In the genomic region with DNA sequence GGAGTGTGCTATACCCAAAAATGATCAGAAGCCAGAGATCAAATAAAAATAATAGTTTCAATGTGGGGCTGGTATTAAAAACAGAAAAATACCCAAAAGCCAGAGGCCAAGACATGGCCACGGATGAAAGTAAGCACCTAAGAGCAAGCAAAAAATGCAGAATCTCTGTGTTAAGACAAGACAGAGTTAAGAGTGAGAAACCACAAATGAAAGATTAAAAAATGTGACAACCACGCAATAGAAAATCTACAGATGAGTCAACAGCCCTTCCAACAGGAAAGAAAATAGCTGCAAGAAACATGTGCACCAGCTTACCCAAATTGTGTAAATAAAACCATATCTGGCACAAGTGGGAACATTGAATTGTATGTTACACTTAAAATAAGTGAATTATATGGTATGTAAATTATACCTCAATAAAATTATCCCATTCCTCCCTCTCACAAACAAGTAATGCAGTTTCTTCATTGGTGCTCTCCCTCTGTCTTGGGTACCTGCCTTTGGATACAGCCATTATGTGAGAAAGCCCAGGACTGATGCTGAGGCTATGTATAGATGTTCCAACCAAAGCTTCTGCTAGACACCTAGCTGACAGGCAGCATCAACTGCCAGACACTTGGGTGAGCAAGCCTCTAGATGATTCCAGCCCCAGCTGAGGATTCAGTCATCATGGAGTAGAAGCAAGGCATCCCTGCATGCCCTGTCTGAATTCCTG, we compare ENCODE assay signal across 13 cellular contexts. TPM values are rescaled to one million over a fixed set of nuclear protein-coding genes. Genes with fewer than 3 reads are reported as not detected.
DNase-seq lines count a peak whose midpoint lies in the region; ATAC-seq and TF ChIP-seq lines count a peak whose summit lies in the region.
"Had no signal": no experiment of that assay in that cellular context is flagged by ENCODE, and none has a peak within 500 bp of the region (broad histone marks: within the 10 kb centered on the region; RNA-seq: fewer than 3 reads in every experiment).

No MANE protein-coding gene starts in this region.

- peak overlapping the region; percentile 44 for H3K27ac Mint-ChIP-seq in activated CD4-positive, alpha-beta T cell treated with anti-CD3 and anti-CD28 coated beads, Interleukin-2, amount 10 ng/mL, durations not matched to agents 7 days and 5 days
- H3K27ac Mint-ChIP-seq in natural killer cell treated with Interleukin-12 subunit alpha and Interleukin-12 subunit beta and Interleukin-15 and Interleukin-18, amount 100 ng/mL, for 72 hours = peak overlapping the region; percentile 6 to 51

- H3K36me3 ChIP-seq in stomach = no peaks in the 10 kb centered on the region
- H3K36me3 ChIP-seq: SJSA1, tibial artery had no signal

- H3K36me3 Mint-ChIP-seq in activated CD4-positive, alpha-beta T cell treated with anti-CD3 and anti-CD28 coated beads, Interleukin-2, amount 10 ng/mL, durations not matched to agents 7 days and 5 days (ENCODE audit: low read depth) = no peaks in the 10 kb centered on the region
- H3K36me3 Mint-ChIP-seq in natural killer cell treated with Interleukin-12 subunit alpha and Interleukin-12 subunit beta and Interleukin-15 and Interleukin-18, amount 100 ng/mL, for 72 hours = no peaks in the 10 kb centered on the region

- peak; percentile 79 for ATAC-seq in GM21723 (IDR thresholded peaks at IDR 0.05; ENCODE audit: unreplicated experiment)
- peak; percentile 53 for ATAC-seq in HG03342 (IDR thresholded peaks at IDR 0.05; ENCODE audit: unreplicated experiment)
- ATAC-seq in natural killer cell treated with Interleukin-12 subunit alpha and Interleukin-12 subunit beta and Interleukin-15 and Interleukin-18, amount 100 ng/mL, for 72 hours = peak; percentile 82 to 88

- no peak for TF ChIP-seq CTCF in stomach (IDR thresholded peaks at IDR 0.05)

- POLR2A ChIA-PET in activated CD4-positive, alpha-beta T cell treated with anti-CD3 and anti-CD28 coated beads, Interleukin-2, amount 10 ng/mL, durations not matched to agents 7 days and 5 days (lab: Charles Lee) = interaction anchor here (0.6 kb wide), 1 partner anchor 115 kb away, joined by 3 read pairs; no protein-coding TSS in a partner anchor

- no peak for DNase-seq in activated CD4-positive, alpha-beta T cell treated with anti-CD3 and anti-CD28 coated beads, Interleukin-2, amount 10 ng/mL, durations not matched to agents 7 days and 5 days
- no peak for DNase-seq in activated CD4-positive, alpha-beta T cell treated with anti-CD3 and anti-CD28 coated beads for 1 hour
- no peak for DNase-seq in natural killer cell treated with Interleukin-12 subunit alpha and Interleukin-12 subunit beta and Interleukin-15 and Interleukin-18, amount 100 ng/mL, for 72 hours (ENCODE audit: low spot score)
- no peak for DNase-seq in stomach
- no peak for DNase-seq in Ammon's horn (ENCODE audit: low spot score)
- no peak for DNase-seq in SKM-1 (lab: John Stamatoyannopoulos, UW; ENCODE audit: unreplicated experiment)
- DNase-seq: NCI-H510A; nucleus accumbens; stimulated activated CD4-positive, alpha-beta T cell treated with anti-CD3 and anti-CD28 coated beads, Interleukin-2, amount 100 ng/mL, for 48 hours; tibial artery had no signal

- WGBS in stomach, 5 donors = 51 to 71% (median 62%) methylated on average over 2 of the region's 2 CpGs

- TF ChIP-seq POLR2A in stomach (IDR thresholded peaks at IDR 0.05) = no peak

- H3K4me3 ChIP-seq in stomach = no peak overlapping the region
- H3K4me3 ChIP-seq: SJSA1, tibial artery had no signal

- intact Hi-C loops in stomach (cut with DNase I; ENCODE audit: low total_unique reads) = no loop called here

- no peak for TF ChIP-seq EP300 in stomach (IDR thresholded peaks at IDR 0.05)

- H3K27me3 ChIP-seq in stomach = no peaks in the 10 kb centered on the region
- H3K27me3 ChIP-seq: SJSA1, tibial artery had no signal

- CTCF ChIA-PET in activated CD4-positive, alpha-beta T cell treated with anti-CD3 and anti-CD28 coated beads, Interleukin-2, amount 10 ng/mL, durations not matched to agents 7 days and 5 days (lab: Charles Lee) = interaction anchor here (0.6 to 1.1 kb wide), 2 partner anchors 23 to 562 kb away, joined by 3 read pairs; no protein-coding TSS in a partner anchor

- H3K4me1 Mint-ChIP-seq in activated CD4-positive, alpha-beta T cell treated with anti-CD3 and anti-CD28 coated beads, Interleukin-2, amount 10 ng/mL, durations not matched to agents 7 days and 5 days = peaks cover 28% of the 10 kb centered on the region
- H3K4me1 Mint-ChIP-seq in natural killer cell treated with Interleukin-12 subunit alpha and Interleukin-12 subunit beta and Interleukin-15 and Interleukin-18, amount 100 ng/mL, for 72 hours (ENCODE audit: low read depth in 2 of 2) = peaks cover 15 to 36% of the 10 kb centered on the region in 2 donors

- peaks cover 0 to 7% (median 3%) of the 10 kb centered on the region in 4 donors for H3K4me1 ChIP-seq in stomach
- H3K4me1 ChIP-seq: SJSA1 had no signal

- H3K27ac ChIP-seq in stomach = no peak overlapping the region
- H3K27ac ChIP-seq: SJSA1, tibial artery had no signal

- H3K9me3 Mint-ChIP-seq in activated CD4-positive, alpha-beta T cell treated with anti-CD3 and anti-CD28 coated beads, Interleukin-2, amount 10 ng/mL, durations not matched to agents 7 days and 5 days = no peaks in the 10 kb centered on the region
- no peaks in the 10 kb centered on the region for H3K9me3 Mint-ChIP-seq in natural killer cell treated with Interleukin-12 subunit alpha and Interleukin-12 subunit beta and Interleukin-15 and Interleukin-18, amount 100 ng/mL, for 72 hours

- H3K27me3 Mint-ChIP-seq in activated CD4-positive, alpha-beta T cell treated with anti-CD3 and anti-CD28 coated beads, Interleukin-2, amount 10 ng/mL, durations not matched to agents 7 days and 5 days = peaks cover 7% of the 10 kb centered on the region
- H3K27me3 Mint-ChIP-seq in natural killer cell treated with Interleukin-12 subunit alpha and Interleukin-12 subunit beta and Interleukin-15 and Interleukin-18, amount 100 ng/mL, for 72 hours = peaks cover 0 to 15% of the 10 kb centered on the region in 2 donors

- no peaks in the 10 kb centered on the region for H3K9me3 ChIP-seq in stomach
- H3K9me3 ChIP-seq: SJSA1, tibial artery had no signal

- no peak overlapping the region for H3K4me3 Mint-ChIP-seq in activated CD4-positive, alpha-beta T cell treated with anti-CD3 and anti-CD28 coated beads, Interleukin-2, amount 10 ng/mL, durations not matched to agents 7 days and 5 days
- H3K4me3 Mint-ChIP-seq in natural killer cell treated with Interleukin-12 subunit alpha and Interleukin-12 subunit beta and Interleukin-15 and Interleukin-18, amount 100 ng/mL, for 72 hours = peak overlapping the region; percentile 24

RNA-seq across cellular contexts. Expression of gene UFL1, which starts 55.3 kb away (rescaled TPM):
- 10 to 100 TPM; 21.7 to 23.7 TPM for total RNA-seq in activated CD4-positive, alpha-beta T cell treated with anti-CD3 and anti-CD28 coated beads, Interleukin-2, amount 10 ng/mL, durations not matched to agents 7 days and 5 days
- 10 to 100 TPM; 16.0 to 19.1 TPM for total RNA-seq in natural killer cell treated with Interleukin-12 subunit alpha and Interleukin-12 subunit beta and Interleukin-15 and Interleukin-18, amount 100 ng/mL, for 72 hours
- 10 to 100 TPM; 13.6 to 53.4 (median 26.8) TPM for total RNA-seq in stomach
- 10 to 100 TPM in 1 of 3 donors, 1 to 10 TPM in 2; 5.3 to 11.4 (median 6.6) TPM for polyA plus RNA-seq in stomach
